ENCODE assay signal across 9 cellular contexts in genomic region chr22:46027219-46028068, GRCh38. TPM values are rescaled to one million over a fixed set of nuclear protein-coding genes. Genes with fewer than 3 reads are reported as not detected.
A peak's percentile ranks its signal among the peaks of the same experiment; 100 is the strongest.
DNase-seq lines count a peak whose midpoint lies in the region; ATAC-seq, FAIRE-seq and TF ChIP-seq lines count a peak whose summit lies in the region.
"Had no signal": no experiment of that assay in that cellular context is flagged by ENCODE, and none has a peak within 500 bp of the region (broad histone marks: within the 10 kb centered on the region; RNA-seq: fewer than 3 reads in every experiment).

No MANE protein-coding gene starts in this region.

- WGBS in H9 (ENCODE audit: extremely low coverage, insufficient read length, low lambda C conversion rate) = no CpG with 5 or more reads among the region's 89 CpGs

- in situ Hi-C loops in brain microvascular endothelial cell (cut with HindIII; ENCODE audit: low pct_ligation_motif_present, low sequenced_read_pairs) (no loop called here), gastrocnemius medialis (cut with MboI; ENCODE audit: low sequenced_read_pairs in 4 of 4) (no loop called here)

- no peak overlapping the region for H3K18ac ChIP-seq in H9 (ENCODE audit: insufficient read length, low read depth, low read length)

- H3K79me2 ChIP-seq in H9 (ENCODE audit: insufficient read depth, low read length) = no peaks in the 10 kb centered on the region
- H3K79me2 ChIP-seq in keratinocyte (ENCODE audit: control insufficient read depth, insufficient read depth, low read length) = no peaks in the 10 kb centered on the region

- intact Hi-C loops in gastrocnemius medialis (cut with DNase I; ENCODE audit: low total_unique reads) = no loop called here

- H3K4me1 Mint-ChIP-seq in H9 = peaks cover 25 to 32% of the 10 kb centered on the region in 2 experiments

- H3K4ac ChIP-seq in H9 (ENCODE audit: low read depth, low read length) = no peak overlapping the region

- H3K4me1 ChIP-seq in H9 (ENCODE audit: insufficient read depth, low read length) (peaks cover 4% of the 10 kb centered on the region; the same call in 1 of the 2 replicates), keratinocyte (ENCODE audit: control insufficient read depth, extremely low read depth, insufficient read depth, low read length) (peaks cover 12% of the 10 kb centered on the region), gastrocnemius medialis (peaks cover 5 to 6% of the 10 kb centered on the region in 2 donors)

- no peak overlapping the region for H3T11ph ChIP-seq in H9 (ENCODE audit: low read length)

- H3K27ac ChIP-seq in H9 (ENCODE audit: insufficient read length, low read depth, low read length) (no peak overlapping the region), brain microvascular endothelial cell (no peak overlapping the region), keratinocyte (ENCODE audit: control insufficient read depth, insufficient read depth, low read length) (no peak overlapping the region), gastrocnemius medialis (peak overlapping the region; percentile 70 to 85 (median 80))
- H3K27ac ChIP-seq: VCaP had no signal

- H3K27ac Mint-ChIP-seq in H9 = no peak overlapping the region

- no peak overlapping the region for H4K8ac ChIP-seq in H9 (replicated peaks; ENCODE audit: insufficient read length, low read depth, low read length)

- H2AFZ ChIP-seq in H9 (ENCODE audit: low read length) (no peak overlapping the region), keratinocyte (ENCODE audit: control insufficient read depth, low read length) (peak overlapping the region; percentile 58)

- no peak for FAIRE-seq in keratinocyte (lab: Jason Lieb, UNC)

- H2BK5ac ChIP-seq in H9 (ENCODE audit: insufficient read length, low read length) = no peak overlapping the region

- no peak overlapping the region for H2BK12ac ChIP-seq in H9 (ENCODE audit: insufficient read length, low read depth, low read length)

- no peak overlapping the region for H4K5ac ChIP-seq in H9 (ENCODE audit: insufficient read length, low read depth, low read length)

- peak; percentile 72 to 81 for ATAC-seq in gastrocnemius medialis
- no peak for ATAC-seq in HG03378 (IDR thresholded peaks at IDR 0.05; ENCODE audit: unreplicated experiment)
- no peak for ATAC-seq in HG02610 (IDR thresholded peaks at IDR 0.05; ENCODE audit: unreplicated experiment)

- H3K27me3 ChIP-seq in H9 (ENCODE audit: insufficient read depth, low read length) (peaks cover 16% of the 10 kb centered on the region; the same call in 1 of the 2 replicates), brain microvascular endothelial cell (replicated peaks) (peaks cover 3% of the 10 kb centered on the region), keratinocyte (ENCODE audit: control insufficient read depth, extremely low read depth, insufficient read depth, low read length) (peaks cover 14% of the 10 kb centered on the region), gastrocnemius medialis (no peaks in the 10 kb centered on the region)

- H4K91ac ChIP-seq in H9 (ENCODE audit: insufficient read length, low read depth, low read length) = no peak overlapping the region

- H3K23ac ChIP-seq in H9 (ENCODE audit: insufficient read length, low read depth, low read length) = no peak overlapping the region

- H3K4me3 Mint-ChIP-seq in H9 = peak overlapping the region; percentile 60 to 77

- peak overlapping the region; percentile 33 for H3K4me3 ChIP-seq in brain microvascular endothelial cell (ENCODE audit: low read depth, low read length)
- peak overlapping the region in 2 of 3 experiments; percentile 5 to 56 for H3K4me3 ChIP-seq in keratinocyte (ENCODE audit: control insufficient read depth in 2 of 3, extremely low read depth in 1 of 3, insufficient read depth in 2 of 3, low read depth in 1 of 3, low read length in 3 of 3)
- H3K4me3 ChIP-seq in gastrocnemius medialis = peak overlapping the region; percentile 15 to 65 (median 51)

- H3K9ac ChIP-seq in H9 (ENCODE audit: extremely low read depth, insufficient read length, low read length) (no peak overlapping the region), keratinocyte (ENCODE audit: control insufficient read depth, extremely low read depth, insufficient read depth, low read length) (peak overlapping the region; percentile 33)

- no peaks in the 10 kb centered on the region for H3K36me3 ChIP-seq in brain microvascular endothelial cell (replicated peaks)
- H3K36me3 ChIP-seq in keratinocyte (ENCODE audit: control insufficient read depth in 2 of 2, extremely low read depth in 1 of 2, insufficient read depth in 2 of 2, low read length in 2 of 2) = no peaks in the 10 kb centered on the region
- H3K36me3 ChIP-seq in gastrocnemius medialis = no peaks in the 10 kb centered on the region

- H2BK120ac ChIP-seq in H9 (ENCODE audit: low read depth, low read length, poor library complexity, severe bottlenecking) = no peak overlapping the region

- peak overlapping the region; percentile 32 for H3K4me2 ChIP-seq in H9 (ENCODE audit: insufficient read depth, insufficient read length, low read length)
- peak overlapping the region; percentile 80 for H3K4me2 ChIP-seq in keratinocyte (ENCODE audit: control insufficient read depth, extremely low read depth, insufficient read depth, low read depth, low read length)

- no peak overlapping the region for H2AK5ac ChIP-seq in H9 (ENCODE audit: insufficient read length, low read length)

- H3K14ac ChIP-seq in H9 (ENCODE audit: insufficient read depth, low read length) = peak overlapping the region; percentile 31; the same call in 1 of the 2 replicates

- no peaks in the 10 kb centered on the region for H3K79me1 ChIP-seq in H9 (ENCODE audit: insufficient read depth, low read depth, low read length, poor library complexity, severe bottlenecking)

- no peaks in the 10 kb centered on the region for H3K23me2 ChIP-seq in H9 (ENCODE audit: insufficient read length, low read depth, low read length, poor library complexity, severe bottlenecking)

- no peaks in the 10 kb centered on the region for H4K20me1 ChIP-seq in H9 (ENCODE audit: control insufficient read depth, insufficient read depth, insufficient read length)
- H4K20me1 ChIP-seq in keratinocyte (ENCODE audit: control insufficient read depth, extremely low read depth, insufficient read depth, low read length) = no peaks in the 10 kb centered on the region

- H3K9me3 Mint-ChIP-seq in H9 = peaks cover 0 to 2% of the 10 kb centered on the region in 2 experiments; a peak in 2 of 5 replicates

- H3K9me1 ChIP-seq in keratinocyte (ENCODE audit: control insufficient read depth, extremely low read depth, insufficient read depth, low read length) = no peaks in the 10 kb centered on the region

- H3K9me3 ChIP-seq in H9 (ENCODE audit: control insufficient read depth, low read depth, low read length) (no peaks in the 10 kb centered on the region), keratinocyte (ENCODE audit: control insufficient read depth, low read depth, low read length) (no peaks in the 10 kb centered on the region), gastrocnemius medialis (no peaks in the 10 kb centered on the region)

- H3K56ac ChIP-seq in H9 (ENCODE audit: insufficient read length, low read depth, low read length) = no peak overlapping the region

- peaks cover 60% of the 10 kb centered on the region for H3K27me3 Mint-ChIP-seq in H9 (ENCODE audit: low read depth)

- TF ChIP-seq CTCF in H9 (conservative IDR thresholded peaks at IDR 0.05) = no peak
- TF ChIP-seq CTCF in brain microvascular endothelial cell (IDR thresholded peaks at IDR 0.05; ENCODE audit: low read depth, low read length, missing control alignments) = no peak
- TF ChIP-seq CTCF in keratinocyte (optimal IDR thresholded peaks at IDR 0.05 in 1 of 3, IDR thresholded peaks at IDR 0.05 in 1 of 3, conservative IDR thresholded peaks at IDR 0.05 in 1 of 3; ENCODE audit: extremely low read depth in 1 of 3, insufficient read depth in 2 of 3, low read length in 3 of 3) = no peak
- TF ChIP-seq CTCF in gastrocnemius medialis (IDR thresholded peaks at IDR 0.05 in 4 of 5, conservative IDR thresholded peaks at IDR 0.05 in 1 of 5) = peak in 4 of 5 experiments; percentile 20 to 46 (median 38)

- no peak overlapping the region for H2BK20ac ChIP-seq in H9 (ENCODE audit: low read depth, low read length, poor library complexity, severe bottlenecking)

- no peak overlapping the region for H2BK15ac ChIP-seq in H9 (ENCODE audit: low read depth, low read length)

- dilution Hi-C loops in keratinocyte (cut with MboI; ENCODE audit: extremely low pct_ligation_motif_present, low sequenced_read_pairs) = no loop called here

- DNase-seq in H9 = no peak
- no peak for DNase-seq in brain microvascular endothelial cell
- DNase-seq in keratinocyte (ENCODE audit: low read depth, low spot score) = no peak
- peak in 1 of 2 donors; percentile 68 for DNase-seq in gastrocnemius medialis
- DNase-seq in OCI-M2 (lab: John Stamatoyannopoulos, UW; ENCODE audit: unreplicated experiment) = no peak
- no peak for DNase-seq in NCI-H187 (lab: John Stamatoyannopoulos, UW)

- TF ChIP-seq POLR2A in gastrocnemius medialis (IDR thresholded peaks at IDR 0.05) = peak; percentile 26 to 49

- no peaks in the 10 kb centered on the region for H3K36me3 Mint-ChIP-seq in H9 (ENCODE audit: insufficient read depth in 1 of 3, low read depth in 3 of 3)

RNA-seq across cellular contexts. Expression of gene WNT7B, which starts 50.5 kb away (rescaled TPM):
- total RNA-seq in H9 (2021) (0.09 and 0.31 TPM in 2 replicates), gastrocnemius medialis (not detected)
- 1.5 to 1.7 TPM (median 1.7 TPM) in 3 replicates for polyA plus RNA-seq in keratinocyte
- 3.7 TPM for polyA plus RNA-seq in keratinocyte (2011; ENCODE audit: low read depth)
- 0.84 and 1.9 TPM in 2 replicates for polyA plus RNA-seq in keratinocyte (2011; cell fraction: cytosol; rRNA removed)
- 1.7 and 2.4 TPM in 2 replicates for polyA plus RNA-seq in keratinocyte (2011; cell fraction: nucleus; rRNA removed)
- 6.6 and 6.8 TPM in 2 replicates for polyA plus RNA-seq in keratinocyte (2012; ENCODE audit: low replicate concordance)
- 1.9 to 4.9 TPM (median 3.9 TPM) in 3 replicates for polyA minus RNA-seq in keratinocyte
- 5.0 TPM for polyA minus RNA-seq in keratinocyte (2011; cell fraction: cytosol; rRNA and poly(A)+ RNA removed)
- 3.7 and 7.1 TPM in 2 replicates for polyA minus RNA-seq in keratinocyte (2011; cell fraction: nucleus; rRNA and poly(A)+ RNA removed)

Comparison
In these comparisons a context has a peak if more than half of its experiments do, and no peak if none do; other contexts are left out.
1. H3K27ac ChIP-seq: peak in gastrocnemius medialis (4 of 4); none in H9 (single experiment), brain microvascular endothelial cell (single experiment) and keratinocyte (single experiment).
2. CTCF ChIP-seq: peak in gastrocnemius medialis (4 of 5); none in H9 (single experiment), brain microvascular endothelial cell (single experiment) and keratinocyte (0 of 3).
3. ATAC-seq: peak in gastrocnemius medialis (2 of 2); none in HG03378 (single experiment) and HG02610 (single experiment).
4. Peak in every context shown above with its lines, with median percentiles within 50 percentile points of each other: H3K4me3 ChIP-seq.